Comparison of ENCODE assay signal across 19 cellular contexts in the genomic region with DNA sequence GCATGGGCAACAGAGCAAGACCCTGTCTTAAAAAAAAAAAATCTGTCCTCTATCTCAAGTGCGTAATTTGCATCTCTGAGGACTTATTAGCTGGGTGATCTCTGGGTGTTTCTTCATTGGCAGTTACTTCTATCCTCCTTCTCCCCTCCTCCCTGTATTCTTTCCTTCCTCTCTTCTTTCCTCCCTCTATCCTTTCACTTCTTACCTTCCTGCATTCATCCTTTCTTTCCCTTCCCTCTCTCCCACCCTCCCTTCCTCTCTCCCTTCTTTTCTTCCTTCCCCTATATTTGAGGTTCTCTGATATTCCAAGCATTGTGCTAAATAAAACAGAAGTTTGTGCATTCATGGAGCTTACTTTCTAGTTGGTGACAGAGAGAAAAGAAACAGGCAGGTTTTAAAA. TPM values are rescaled to one million over a fixed set of nuclear protein-coding genes. Genes with fewer than 3 reads are reported as not detected.
A peak's percentile ranks its signal among the peaks of the same experiment; 100 is the strongest.
DNase-seq lines count a peak whose midpoint lies in the region; ATAC-seq and TF ChIP-seq lines count a peak whose summit lies in the region.
"Had no signal": no experiment of that assay in that cellular context is flagged by ENCODE, and none has a peak within 500 bp of the region (broad histone marks: within the 10 kb centered on the region; RNA-seq: fewer than 3 reads in every experiment).

No MANE protein-coding gene starts in this region.

- H3K27me3 ChIP-seq in left ventricle myocardium inferior (ENCODE audit: low read depth), result no peaks in the 10 kb centered on the region
- no peaks in the 10 kb centered on the region for H3K27me3 ChIP-seq in psoas muscle (ENCODE audit: insufficient read depth in 3 of 3, low read length in 2 of 3)

- CTCF ChIA-PET in activated naive CD4-positive, alpha-beta T cell treated with anti-CD3 and anti-CD28 coated beads, Interleukin-2, amount 10 ng/mL, durations not matched to agents 7 days and 5 days (lab: Charles Lee), result interaction anchor here (1.2 kb wide), 1 partner anchor 21 kb away, joined by 3 read pairs; no protein-coding TSS in a partner anchor
- CTCF ChIA-PET in HEK293 (lab: Yijun Ruan, JAX), result no interaction called here

- H3K4me3 Mint-ChIP-seq in activated naive CD4-positive, alpha-beta T cell treated with anti-CD3 and anti-CD28 coated beads, Interleukin-2, amount 10 ng/mL, durations not matched to agents 7 days and 5 days, result no peak overlapping the region
- no peak overlapping the region for H3K4me3 Mint-ChIP-seq in mesothelial cell of epicardium
- H3K4me3 Mint-ChIP-seq: CD8-positive, alpha-beta T cell had no signal

- WGBS in psoas muscle, 3 donors, result 100% methylated on average over 1 of the region's 1 CpG

- peak overlapping the region; percentile 2 for H3K27ac Mint-ChIP-seq in activated naive CD4-positive, alpha-beta T cell treated with anti-CD3 and anti-CD28 coated beads, Interleukin-2, amount 10 ng/mL, durations not matched to agents 7 days and 5 days
- H3K27ac Mint-ChIP-seq in mesothelial cell of epicardium, result no peak overlapping the region
- H3K27ac Mint-ChIP-seq: CD8-positive, alpha-beta T cell had no signal

- DNase-seq in activated naive CD4-positive, alpha-beta T cell treated with anti-CD3 and anti-CD28 coated beads, Interleukin-2, amount 10 ng/mL, durations not matched to agents 7 days and 5 days, result no peak
- DNase-seq in activated naive CD4-positive, alpha-beta T cell treated with anti-CD3 and anti-CD28 coated beads, Interleukin-2, amount 50 U/mL, for 16 hours, result no peak
- no peak for DNase-seq in left ventricle myocardium inferior
- DNase-seq in left ventricle myocardium superior, result no peak
- no peak for DNase-seq in psoas muscle
- no peak for DNase-seq in mesothelial cell of epicardium (ENCODE audit: low spot score in 2 of 2, unreplicated experiment in 2 of 2)
- DNase-seq in ureter (ENCODE audit: low spot score), result no peak
- DNase-seq: AML-193; Calu3; CD8-positive, alpha-beta T cell; DND-41; EL; GOT3; H7 had no signal

- no peak for ATAC-seq in left ventricle myocardium superior
- ATAC-seq in psoas muscle, result no peak
- ATAC-seq: A549; CD8-positive, alpha-beta T cell; GM12878; HCT116 had no signal

- H3K27ac ChIP-seq in left ventricle myocardium inferior (replicated peaks) (peak overlapping the region; percentile 75), HEK293 (ENCODE audit: extremely low read depth, low read depth, low read length) (no peak overlapping the region), psoas muscle (peak overlapping the region; percentile 76)
- H3K27ac ChIP-seq: 22Rv1, A549 had no signal

- H3K4me1 Mint-ChIP-seq in activated naive CD4-positive, alpha-beta T cell treated with anti-CD3 and anti-CD28 coated beads, Interleukin-2, amount 10 ng/mL, durations not matched to agents 7 days and 5 days, result peaks cover 27% of the 10 kb centered on the region
- no peaks in the 10 kb centered on the region for H3K4me1 Mint-ChIP-seq in mesothelial cell of epicardium

- H3K36me3 Mint-ChIP-seq in activated naive CD4-positive, alpha-beta T cell treated with anti-CD3 and anti-CD28 coated beads, Interleukin-2, amount 10 ng/mL, durations not matched to agents 7 days and 5 days, result peaks cover 45% of the 10 kb centered on the region
- H3K36me3 Mint-ChIP-seq in mesothelial cell of epicardium, result peaks cover 49% of the 10 kb centered on the region

- TF ChIP-seq CTCF in left ventricle myocardium inferior (IDR thresholded peaks at IDR 0.05; ENCODE audit: borderline replicate concordance) (no peak), HEK293 (tag by site-specific recombination; IDR thresholded peaks at IDR 0.05) (no peak), psoas muscle (IDR thresholded peaks at IDR 0.05) (no peak), mesothelial cell of epicardium (IDR thresholded peaks at IDR 0.05; ENCODE audit: unreplicated experiment) (no peak)

- POLR2A ChIA-PET in HEK293 (lab: Yijun Ruan, JAX), result no interaction called here

- intact Hi-C loops in left ventricle myocardium inferior (cut with micrococcal nuclease), result no loop called here
- intact Hi-C loops in left ventricle myocardium superior (cut with micrococcal nuclease), result no loop called here
- intact Hi-C loops in psoas muscle (cut with DNase I), result no loop called here

- no peaks in the 10 kb centered on the region for H3K27me3 Mint-ChIP-seq in activated naive CD4-positive, alpha-beta T cell treated with anti-CD3 and anti-CD28 coated beads, Interleukin-2, amount 10 ng/mL, durations not matched to agents 7 days and 5 days
- no peaks in the 10 kb centered on the region for H3K27me3 Mint-ChIP-seq in mesothelial cell of epicardium (ENCODE audit: low read depth)

- H3K4me3 ChIP-seq in left ventricle myocardium inferior (no peak overlapping the region), HEK293 (ENCODE audit: low read depth, low read length) (no peak overlapping the region), psoas muscle (no peak overlapping the region)
- H3K4me3 ChIP-seq: A549, GM12878 had no signal

- H3K9me3 Mint-ChIP-seq in activated naive CD4-positive, alpha-beta T cell treated with anti-CD3 and anti-CD28 coated beads, Interleukin-2, amount 10 ng/mL, durations not matched to agents 7 days and 5 days, result no peaks in the 10 kb centered on the region
- H3K9me3 Mint-ChIP-seq in mesothelial cell of epicardium, result peaks cover 10% of the 10 kb centered on the region
- H3K9me3 Mint-ChIP-seq: CD8-positive, alpha-beta T cell had no signal

- H3K4me1 ChIP-seq in left ventricle myocardium inferior (peaks cover 64% of the 10 kb centered on the region), HEK293 (ENCODE audit: control insufficient read depth, insufficient read depth, low read length) (no peaks in the 10 kb centered on the region), psoas muscle (peaks cover 5% of the 10 kb centered on the region)
- H3K4me1 ChIP-seq: A549 had no signal

- H3K36me3 ChIP-seq in left ventricle myocardium inferior (peaks cover 52% of the 10 kb centered on the region), HEK293 (ENCODE audit: control insufficient read depth in 2 of 2, insufficient read depth in 1 of 2, low read length in 2 of 2) (peaks cover 59 to 60% of the 10 kb centered on the region in 2 experiments), psoas muscle (ENCODE audit: insufficient read depth in 1 of 2, low read depth in 1 of 2) (peaks cover 21 to 68% of the 10 kb centered on the region in 2 donors)

- H3K9me3 ChIP-seq in left ventricle myocardium inferior (replicated peaks), result no peaks in the 10 kb centered on the region
- no peaks in the 10 kb centered on the region for H3K9me3 ChIP-seq in HEK293 (ENCODE audit: control insufficient read depth, insufficient read depth, low read depth, low read length)
- H3K9me3 ChIP-seq in psoas muscle, result no peaks in the 10 kb centered on the region
- H3K9me3 ChIP-seq: A549 had no signal

TF ChIP-seq in HEK293, 187 proteins besides CTCF, POLR2A, EP300 and RAD21 (continues in another document):
- no peak for TF ChIP-seq ZNF561 (tag by site-specific recombination; IDR thresholded peaks at IDR 0.05; ENCODE audit: borderline replicate concordance)
- TF ChIP-seq PRDM1 (tag by site-specific recombination; IDR thresholded peaks at IDR 0.05), result peak; percentile 67; the same call in 1 of the 2 replicates
- TF ChIP-seq ZNF292 (tag by site-specific recombination; IDR thresholded peaks at IDR 0.05; ENCODE audit: borderline replicate concordance, low read depth), result no peak
- TF ChIP-seq ZNF394 (tag by site-specific recombination; IDR thresholded peaks at IDR 0.05; ENCODE audit: borderline replicate concordance), result no peak
- no peak for TF ChIP-seq ZNF521 (tag by site-specific recombination; IDR thresholded peaks at IDR 0.05)
- TF ChIP-seq ZNF302 (tag by site-specific recombination; IDR thresholded peaks at IDR 0.05; ENCODE audit: low read depth), result no peak
- no peak for TF ChIP-seq GLIS2 (tag by site-specific recombination; IDR thresholded peaks at IDR 0.05)
- TF ChIP-seq, protein P1, sequence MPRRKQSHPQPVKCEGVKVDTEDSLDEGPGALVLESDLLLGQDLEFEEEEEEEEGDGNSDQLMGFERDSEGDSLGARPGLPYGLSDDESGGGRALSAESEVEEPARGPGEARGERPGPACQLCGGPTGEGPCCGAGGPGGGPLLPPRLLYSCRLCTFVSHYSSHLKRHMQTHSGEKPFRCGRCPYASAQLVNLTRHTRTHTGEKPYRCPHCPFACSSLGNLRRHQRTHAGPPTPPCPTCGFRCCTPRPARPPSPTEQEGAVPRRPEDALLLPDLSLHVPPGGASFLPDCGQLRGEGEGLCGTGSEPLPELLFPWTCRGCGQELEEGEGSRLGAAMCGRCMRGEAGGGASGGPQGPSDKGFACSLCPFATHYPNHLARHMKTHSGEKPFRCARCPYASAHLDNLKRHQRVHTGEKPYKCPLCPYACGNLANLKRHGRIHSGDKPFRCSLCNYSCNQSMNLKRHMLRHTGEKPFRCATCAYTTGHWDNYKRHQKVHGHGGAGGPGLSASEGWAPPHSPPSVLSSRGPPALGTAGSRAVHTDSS (tag by site-specific recombination; IDR thresholded peaks at IDR 0.05), result no peak

RNA-seq across cellular contexts. Expression of a gene that starts 10.7 kb away (rescaled TPM):
- total RNA-seq in left ventricle myocardium inferior, result 21.4 TPM
- total RNA-seq in left ventricle myocardium superior, result 21.3 TPM
- total RNA-seq in psoas muscle, result 10 to 100 TPM; 18.7 to 26.5 (median 22.0) TPM
- polyA plus RNA-seq in psoas muscle, result 10 to 100 TPM; 10.1 to 27.4 (median 10.3) TPM
- 34.4 to 39.7 TPM (median 34.7 TPM) in 3 replicates for total RNA-seq in mesothelial cell of epicardium
- 27.0 TPM for total RNA-seq in ureter

RNA-seq across cellular contexts. Expression of a gene that starts 11.5 kb away (rescaled TPM):
- total RNA-seq in left ventricle myocardium inferior (78.5 TPM), left ventricle myocardium superior (78.0 TPM), psoas muscle (100 to 1,000 TPM in 2 of 4 donors, 10 to 100 TPM in 2; 57.9 to 128 (median 90.6) TPM), mesothelial cell of epicardium (229 to 239 TPM (median 231 TPM) in 3 replicates), ureter (231 TPM)
- polyA plus RNA-seq in psoas muscle, result 100 to 1,000 TPM in 2 of 3 donors, 10 to 100 TPM in 1; 81.9 to 135 (median 118) TPM

RNA-seq across cellular contexts. Expression of a gene that starts 22.0 kb away (rescaled TPM):
- total RNA-seq in left ventricle myocardium inferior (21.0 TPM), left ventricle myocardium superior (21.0 TPM), psoas muscle (10 to 100 TPM; 19.0 to 27.0 (median 24.3) TPM), mesothelial cell of epicardium (22.0 to 25.6 TPM (median 22.1 TPM) in 3 replicates), ureter (28.5 TPM)
- polyA plus RNA-seq in psoas muscle, result 10 to 100 TPM; 30.8 to 54.0 (median 36.5) TPM

RNA-seq across cellular contexts. Expression of a gene that starts 22.3 kb away (rescaled TPM):
- total RNA-seq in left ventricle myocardium inferior (65.2 TPM), left ventricle myocardium superior (68.6 TPM), psoas muscle (10 to 100 TPM; 30.8 to 61.9 (median 53.6) TPM), mesothelial cell of epicardium (15.2 to 17.4 TPM (median 15.7 TPM) in 3 replicates), ureter (28.2 TPM)
- 10 to 100 TPM; 32.3 to 81.9 (median 51.6) TPM for polyA plus RNA-seq in psoas muscle

RNA-seq across cellular contexts. Expression of a gene that starts 37.9 kb away (rescaled TPM):
- total RNA-seq in left ventricle myocardium inferior (411 TPM), left ventricle myocardium superior (364 TPM), psoas muscle (10 to 100 TPM; 40.8 to 75.1 (median 52.0) TPM), mesothelial cell of epicardium (53.6 to 57.9 TPM (median 56.5 TPM) in 3 replicates), ureter (129 TPM)
- 10 to 100 TPM; 34.6 to 43.2 (median 37.6) TPM for polyA plus RNA-seq in psoas muscle
